ENCODE assay signal across 8 cellular contexts in the genomic region with DNA sequence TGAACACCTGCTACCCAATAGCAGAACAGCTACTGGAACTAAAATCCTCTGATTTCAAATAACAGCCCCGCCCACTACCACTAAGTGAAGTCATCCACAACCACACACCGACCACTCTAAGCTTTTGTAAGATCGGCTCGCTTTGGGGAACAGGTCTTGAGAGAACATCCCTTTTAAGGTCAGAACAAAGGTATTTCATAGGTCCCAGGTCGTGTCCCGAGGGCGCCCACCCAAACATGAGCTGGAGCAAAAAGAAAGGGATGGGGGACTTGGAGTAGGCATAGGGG. TPM values are rescaled to one million over a fixed set of nuclear protein-coding genes. Genes with fewer than 3 reads are reported as not detected.
DNase-seq lines count a peak whose midpoint lies in the region; ATAC-seq and TF ChIP-seq lines count a peak whose summit lies in the region.

No MANE protein-coding gene starts in this region.

- peak; percentile 20 for ATAC-seq in GM18517 (IDR thresholded peaks at IDR 0.05; ENCODE audit: unreplicated experiment)
- ATAC-seq in HG03103 (IDR thresholded peaks at IDR 0.05; ENCODE audit: low read depth, unreplicated experiment): peak; percentile 14
- ATAC-seq in RWPE2 (ENCODE audit: low read depth): no peak; the same call in 2 of the 3 replicates
- peak; percentile 65 for ATAC-seq in activated naive CD8-positive, alpha-beta T cell treated with anti-CD3 and anti-CD28 coated beads, Interleukin-2, amount 50 U/mL, for 24 hours
- no peak for ATAC-seq in GM18873 (IDR thresholded peaks at IDR 0.05; ENCODE audit: low FRiP score, unreplicated experiment)

- intact Hi-C loops in A673 (cut with micrococcal nuclease; ENCODE audit: unreplicated experiment): loop anchor here (5.0 kb wide), 1 partner anchor 298 kb away; no protein-coding TSS in a partner anchor

- no peaks in the 10 kb centered on the region for H3K27me3 ChIP-seq in A673 (replicated peaks; ENCODE audit: insufficient read depth, low read depth, low read length, poor library complexity)
- no peaks in the 10 kb centered on the region for H3K27me3 ChIP-seq in RWPE2 (ENCODE audit: insufficient read depth, poor library complexity, severe bottlenecking)
- H3K27me3 ChIP-seq in right atrium auricular region: no peaks in the 10 kb centered on the region

- peak overlapping the region; percentile 97 for H3K27ac ChIP-seq in A673 (ENCODE audit: low read depth, low read length, poor library complexity, severe bottlenecking)
- H3K27ac ChIP-seq in RWPE2 (ENCODE audit: poor library complexity, severe bottlenecking): peak overlapping the region; percentile 58
- peak overlapping the region; percentile 93 to 95 for H3K27ac ChIP-seq in right atrium auricular region

- H3K4me1 Mint-ChIP-seq in activated naive CD8-positive, alpha-beta T cell treated with anti-CD3 and anti-CD28 coated beads, Interleukin-2, amount 50 U/mL, for 24 hours: peaks cover 22% of the 10 kb centered on the region

- H3K36me3 ChIP-seq in A673 (ENCODE audit: insufficient read depth, low read length, poor library complexity, severe bottlenecking): peaks cover 20% of the 10 kb centered on the region
- peaks cover 37% of the 10 kb centered on the region for H3K36me3 ChIP-seq in RWPE2 (ENCODE audit: low read depth)
- no peaks in the 10 kb centered on the region for H3K36me3 ChIP-seq in right atrium auricular region

- no peaks in the 10 kb centered on the region for H3K9me3 Mint-ChIP-seq in activated naive CD8-positive, alpha-beta T cell treated with anti-CD3 and anti-CD28 coated beads, Interleukin-2, amount 50 U/mL, for 24 hours

- no peak for TF ChIP-seq CTCF in A673 (conservative IDR thresholded peaks at IDR 0.05; ENCODE audit: low read depth, low read length)
- TF ChIP-seq CTCF in RWPE2 (IDR thresholded peaks at IDR 0.05; ENCODE audit: poor library complexity, severe bottlenecking): no peak
- TF ChIP-seq CTCF in right atrium auricular region (IDR thresholded peaks at IDR 0.05): no peak

- H3K4me3 Mint-ChIP-seq in activated naive CD8-positive, alpha-beta T cell treated with anti-CD3 and anti-CD28 coated beads, Interleukin-2, amount 50 U/mL, for 24 hours: peak overlapping the region; percentile 89

- POLR2A ChIA-PET in A673 (lab: Charles Lee; ENCODE audit: low non-redundant PET): interaction anchor here (0.5 kb wide), 1 partner anchor 262 kb away, joined by 3 read pairs; no protein-coding TSS in a partner anchor

- H3K4me3 ChIP-seq in A673 (ENCODE audit: low read depth, low read length, poor library complexity, severe bottlenecking): peak overlapping the region; percentile 66
- peak overlapping the region; percentile 53 for H3K4me3 ChIP-seq in RWPE2 (ENCODE audit: severe bottlenecking)
- peak overlapping the region; percentile 48 to 82 for H3K4me3 ChIP-seq in right atrium auricular region
- peak overlapping the region; percentile 85 for H3K4me3 ChIP-seq in skeletal muscle cell (ENCODE audit: low read depth, low read length)

- no peaks in the 10 kb centered on the region for H3K27me3 Mint-ChIP-seq in activated naive CD8-positive, alpha-beta T cell treated with anti-CD3 and anti-CD28 coated beads, Interleukin-2, amount 50 U/mL, for 24 hours

- H3K27ac Mint-ChIP-seq in activated naive CD8-positive, alpha-beta T cell treated with anti-CD3 and anti-CD28 coated beads, Interleukin-2, amount 50 U/mL, for 24 hours: peak overlapping the region; percentile 100

- H3K9me3 ChIP-seq in A673 (ENCODE audit: low read depth, low read length, poor library complexity, severe bottlenecking): no peaks in the 10 kb centered on the region
- no peaks in the 10 kb centered on the region for H3K9me3 ChIP-seq in RWPE2 (ENCODE audit: severe bottlenecking)
- H3K9me3 ChIP-seq in right atrium auricular region: no peaks in the 10 kb centered on the region

- TSS peak; percentile 84 for BruUV-seq in A673 (replicated peaks; lab: Mats Ljungman, UMichigan)

- DNase-seq in A673 (ENCODE audit: low spot score) (peak; percentile 73), RWPE2 (ENCODE audit: low spot score) (no peak), right atrium auricular region (ENCODE audit: low spot score) (peak; percentile 69), skeletal muscle cell (ENCODE audit: low read depth) (no peak)
- DNase-seq in activated naive CD8-positive, alpha-beta T cell treated with anti-CD3 and anti-CD28 coated beads, Interleukin-2, amount 50 U/mL, for 24 hours: peak; percentile 65

- H3K4me1 ChIP-seq in A673 (ENCODE audit: insufficient read depth, low read length, poor library complexity, severe bottlenecking) (peaks cover 7% of the 10 kb centered on the region), RWPE2 (ENCODE audit: insufficient read depth, poor library complexity, severe bottlenecking) (peaks cover 9% of the 10 kb centered on the region), right atrium auricular region (peaks cover 0 to 13% of the 10 kb centered on the region in 2 donors)

- peaks cover 13% of the 10 kb centered on the region for H3K36me3 Mint-ChIP-seq in activated naive CD8-positive, alpha-beta T cell treated with anti-CD3 and anti-CD28 coated beads, Interleukin-2, amount 50 U/mL, for 24 hours (ENCODE audit: low read depth)

- CTCF ChIA-PET in A673 (lab: Charles Lee): no interaction called here

RNA-seq across cellular contexts. Expression of a gene that starts 0.3 kb away (rescaled TPM):
- not detected in 2 replicates for total RNA-seq in A673 (2021)
- total RNA-seq in right atrium auricular region: not detected

RNA-seq across cellular contexts. Expression of a gene that starts 0.4 kb away (rescaled TPM):
- 35.9 and 47.2 TPM in 2 replicates for total RNA-seq in A673 (2021)
- total RNA-seq in right atrium auricular region: under 1 TPM; 0.15 to 0.24 TPM

Comparison
In these comparisons a context has a peak if more than half of its experiments do, and no peak if none do; other contexts are left out.
1. DNase-seq: peak in A673 (single experiment), activated naive CD8-positive, alpha-beta T cell treated with anti-CD3 and anti-CD28 coated beads, Interleukin-2, amount 50 U/mL, for 24 hours (single experiment) and right atrium auricular region (single experiment); none in RWPE2 (single experiment) and skeletal muscle cell (single experiment).
2. ATAC-seq: peak in GM18517 (single experiment), HG03103 (single experiment) and activated naive CD8-positive, alpha-beta T cell treated with anti-CD3 and anti-CD28 coated beads, Interleukin-2, amount 50 U/mL, for 24 hours (single experiment); none in RWPE2 (single experiment) and GM18873 (single experiment).
3. RNA of a gene that starts 0.4 kb away (total RNA-seq): 35.9 to 47.2 TPM in A673; 0.15 to 0.24 TPM in right atrium auricular region; every median in the first group is over 10 times any median in the second.
4. Peak in every context shown above with its lines, with median percentiles within 50 percentile points of each other: H3K27ac ChIP-seq and H3K4me3 ChIP-seq.